ENCODE assay signal across 13 cellular contexts in genomic region chr17:50687200-50688066, GRCh38. TPM values are rescaled to one million over a fixed set of nuclear protein-coding genes. Genes with fewer than 3 reads are reported as not detected.
DNase-seq lines count a peak whose midpoint lies in the region; ATAC-seq and TF ChIP-seq lines count a peak whose summit lies in the region.
"Had no signal": no experiment of that assay in that cellular context is flagged by ENCODE, and none has a peak within 500 bp of the region (broad histone marks: within the 10 kb centered on the region; RNA-seq: fewer than 3 reads in every experiment).

No MANE protein-coding gene starts in this region.

- peak overlapping the region; percentile 79 for H3K27ac Mint-ChIP-seq in chondrocyte (ENCODE audit: unreplicated experiment)
- H3K27ac Mint-ChIP-seq: dendritic cell treated with granulocyte-macrophage colony-stimulating factor and Interleukin-4, amounts not matched to agents 40 ng/mL and 50 ng/mL, for 4 days had no signal

- intact Hi-C loops in Right ventricle myocardium inferior (cut with DNase I) (loop anchor here (10.0 kb wide), 1 partner anchor 203 kb away; no protein-coding TSS in a partner anchor), Right ventricle myocardium superior (cut with DNase I) (no loop called here), lower lobe of right lung (cut with DNase I) (no loop called here), vagina (cut with DNase I) (loop anchor here (5.0 kb wide), 2 partner anchors 55 to 140 kb away; partner anchors contain the start of genes ABCC3 and SPATA20)

- ATAC-seq in Right ventricle myocardium inferior (no peak), Right ventricle myocardium superior (ENCODE audit: poor library complexity) (no peak), lower lobe of right lung (no peak)

- no peak for TF ChIP-seq CTCF in chondrocyte (IDR thresholded peaks at IDR 0.05)
- TF ChIP-seq CTCF in lower lobe of right lung (IDR thresholded peaks at IDR 0.05): no peak
- TF ChIP-seq CTCF in vagina (IDR thresholded peaks at IDR 0.05): no peak

- no peak for TF ChIP-seq POLR2A in vagina (IDR thresholded peaks at IDR 0.05)

- in situ Hi-C loops in HAP-1 (cut with MboI; ENCODE audit: low sequenced_read_pairs): no loop called here

- peak overlapping the region; percentile 41 for H3K27ac ChIP-seq in lower lobe of right lung
- peak overlapping the region; percentile 82 for H3K27ac ChIP-seq in vagina

- peaks cover 23% of the 10 kb centered on the region for H3K4me1 Mint-ChIP-seq in chondrocyte (ENCODE audit: low read depth)

- H3K4me1 ChIP-seq in lower lobe of right lung (peaks cover 45% of the 10 kb centered on the region), vagina (peaks cover 24% of the 10 kb centered on the region), HAP-1 (no peaks in the 10 kb centered on the region)

- no peak overlapping the region for H3K4me3 ChIP-seq in lower lobe of right lung
- H3K4me3 ChIP-seq in vagina: no peak overlapping the region
- H3K4me3 ChIP-seq in HAP-1: no peak overlapping the region

- peaks cover 7% of the 10 kb centered on the region for H3K27me3 ChIP-seq in lower lobe of right lung (ENCODE audit: low read depth)
- no peaks in the 10 kb centered on the region for H3K27me3 ChIP-seq in vagina
- no peaks in the 10 kb centered on the region for H3K27me3 ChIP-seq in HAP-1 (ENCODE audit: low read depth)

- no peaks in the 10 kb centered on the region for H3K27me3 Mint-ChIP-seq in chondrocyte (ENCODE audit: low read depth)
- H3K27me3 Mint-ChIP-seq: dendritic cell treated with granulocyte-macrophage colony-stimulating factor and Interleukin-4, amounts not matched to agents 40 ng/mL and 50 ng/mL, for 4 days had no signal

- H3K36me3 ChIP-seq in lower lobe of right lung: peaks cover 7% of the 10 kb centered on the region
- no peaks in the 10 kb centered on the region for H3K36me3 ChIP-seq in vagina
- peaks cover under 1% of the 10 kb centered on the region for H3K36me3 ChIP-seq in HAP-1 (replicated peaks)

- H3K9me3 Mint-ChIP-seq in chondrocyte (ENCODE audit: low read depth): no peaks in the 10 kb centered on the region
- H3K9me3 Mint-ChIP-seq: dendritic cell treated with granulocyte-macrophage colony-stimulating factor and Interleukin-4, amounts not matched to agents 40 ng/mL and 50 ng/mL, for 4 days had no signal

- H3K9me3 ChIP-seq in lower lobe of right lung (no peaks in the 10 kb centered on the region), vagina (no peaks in the 10 kb centered on the region), HAP-1 (no peaks in the 10 kb centered on the region)

- DNase-seq in Right ventricle myocardium inferior (ENCODE audit: missing footprints) (peak; percentile 55), Right ventricle myocardium superior (no peak), chondrocyte (ENCODE audit: low spot score) (no peak), lower lobe of right lung (no peak), vagina (ENCODE audit: extremely low spot score in 2 of 2) (peak in 1 of 2 donors; percentile 93), germinal center (ENCODE audit: low spot score) (no peak), HAP-1 (ENCODE audit: low spot score in 2 of 2) (no peak)
- no peak for DNase-seq in stimulated activated CD4-positive, alpha-beta T cell treated with anti-CD3 and anti-CD28 coated beads, Interleukin-4, amount 100 ng/mL, for 24 hours
- DNase-seq: activated T-cell treated with anti-CD3 and anti-CD28 coated beads for 4 hours, KBM-7, NCI-H526 treated with DMSO at 0.1 percent for 48 hours had no signal

- H3K4me3 Mint-ChIP-seq in chondrocyte (ENCODE audit: unreplicated experiment): no peak overlapping the region
- H3K4me3 Mint-ChIP-seq: dendritic cell treated with granulocyte-macrophage colony-stimulating factor and Interleukin-4, amounts not matched to agents 40 ng/mL and 50 ng/mL, for 4 days had no signal

- no peaks in the 10 kb centered on the region for H3K36me3 Mint-ChIP-seq in chondrocyte (ENCODE audit: low read depth)

RNA-seq across cellular contexts. Expression of gene ANKRD40, which starts 20.3 kb away (rescaled TPM):
- total RNA-seq in Right ventricle myocardium inferior: 60.9 TPM
- total RNA-seq in Right ventricle myocardium superior: 58.4 TPM
- total RNA-seq in chondrocyte: 34.6 to 39.4 TPM (median 36.1 TPM) in 3 replicates
- 49.5 TPM for total RNA-seq in lower lobe of right lung
- 21.6 TPM for total RNA-seq in vagina

RNA-seq across cellular contexts. Expression of gene LUC7L3, which starts 32.0 kb away (rescaled TPM):
- total RNA-seq in Right ventricle myocardium inferior (49.3 TPM), Right ventricle myocardium superior (58.1 TPM), chondrocyte (71.5 to 99.0 TPM (median 73.9 TPM) in 3 replicates), lower lobe of right lung (106 TPM), vagina (108 TPM)

RNA-seq across cellular contexts. Expression of gene ABCC3, which starts 52.8 kb away (rescaled TPM):
- 0.68 TPM for total RNA-seq in Right ventricle myocardium inferior
- total RNA-seq in Right ventricle myocardium superior: 0.43 TPM
- 1.9 to 16.0 TPM (median 2.8 TPM) in 3 replicates for total RNA-seq in chondrocyte
- 41.7 TPM for total RNA-seq in lower lobe of right lung
- total RNA-seq in vagina: 47.6 TPM
- total RNA-seq: T-helper 2 cell treated with Interferon-gamma antibody and Interleukin-4, amounts not matched to agents 100 ng/mL and 5 ng/mL, for 36 hours had no signal

Comparison
In these comparisons a context has a peak if more than half of its experiments do, and no peak if none do; other contexts are left out.
1. intact Hi-C loops: an anchor here in Right ventricle myocardium inferior (10.0 kb wide) and vagina (5.0 kb wide); none called in Right ventricle myocardium superior and lower lobe of right lung.